In the genomic region with DNA sequence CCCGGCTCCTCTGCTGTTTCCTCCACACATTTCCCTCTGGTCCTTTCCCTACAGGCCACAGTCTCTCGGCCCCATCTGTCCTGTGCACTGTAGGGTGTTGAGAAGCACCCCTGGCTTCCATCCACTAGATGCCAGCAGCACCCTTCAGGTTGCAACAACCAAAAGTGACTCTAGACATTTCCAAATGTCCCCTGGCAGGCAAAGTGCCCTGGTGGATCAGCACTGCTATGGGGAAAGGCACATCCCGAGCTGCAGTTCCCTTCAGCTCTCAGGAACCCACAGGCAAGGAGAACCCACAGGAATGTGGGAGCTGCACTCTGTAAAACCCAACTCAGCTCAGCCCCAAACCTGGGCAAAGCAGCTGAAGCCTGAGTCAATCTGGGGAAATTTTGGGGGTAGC, we compare ENCODE assay signal across 19 cellular contexts.
DNase-seq lines count a peak whose midpoint lies in the region; ATAC-seq and TF ChIP-seq lines count a peak whose summit lies in the region.
"Had no signal": no experiment of that assay in that cellular context is flagged by ENCODE, and none has a peak within 500 bp of the region (broad histone marks: within the 10 kb centered on the region; RNA-seq: fewer than 3 reads in every experiment).

No MANE protein-coding gene starts in this region.

- DNase-seq in AG04449 (ENCODE audit: low read depth, low spot score) (no peak), ELR (ENCODE audit: low read depth) (peak; percentile 15), WTC11 (ENCODE audit: low spot score) (no peak), glutamatergic neuron (no peak), omental fat pad (ENCODE audit: low spot score) (no peak), G401 (ENCODE audit: low spot score) (no peak)
- no peak for DNase-seq in effector CD4-positive, alpha-beta T cell
- DNase-seq: activated CD4-positive, alpha-beta memory T cell treated with anti-CD3 and anti-CD28 coated beads, Interleukin-2, amount 10 ng/mL, durations not matched to agents 7 days and 5 days; activated effector memory CD4-positive, alpha-beta T cell treated with anti-CD3 and anti-CD28 coated beads, Interleukin-2, amount 50 U/mL, for 16 hours; GF-D8; mucosa of descending colon; NCI-H1105; stimulated activated CD4-positive, alpha-beta T cell treated with anti-CD3 and anti-CD28 coated beads, Interleukin-4, amount 100 ng/mL, for 24 hours; stimulated activated naive B cell treated with anti-CD40 and anti-IgM and Interleukin-4, amounts not matched to agents 10 μg/mL and 1 μg/mL and 100 μg/mL, for 72 hours had no signal

- H3K4me3 ChIP-seq in AG04449 (ENCODE audit: low read depth, low read length), result no peak overlapping the region
- H3K4me3 ChIP-seq: cardiac muscle cell, mucosa of descending colon, right atrium auricular region had no signal

- peak; percentile 24; the same call in 1 of the 2 replicates for ATAC-seq in WTC11
- ATAC-seq in omental fat pad (ENCODE audit: low FRiP score), result no peak
- ATAC-seq in HG02798 (IDR thresholded peaks at IDR 0.05; ENCODE audit: poor library complexity, unreplicated experiment), result no peak
- ATAC-seq: mucosa of descending colon; Right ventricle myocardium inferior; stimulated activated naive B cell treated with anti-CD40 and anti-IgM and Interleukin-4, amounts not matched to agents 10 μg/mL and 1 μg/mL and 100 μg/mL, for 72 hours had no signal

- POLR2A ChIA-PET in AG04449 (lab: Yijun Ruan, JAX) (no interaction called here), WTC11 (lab: Charles Lee) (no interaction called here)

- H3K36me3 Mint-ChIP-seq in WTC11 (peaks cover 16% of the 10 kb centered on the region), glutamatergic neuron (ENCODE audit: unreplicated experiment) (peaks cover 11% of the 10 kb centered on the region)

- H3K9me3 Mint-ChIP-seq in WTC11 (peaks cover 12% of the 10 kb centered on the region), glutamatergic neuron (ENCODE audit: unreplicated experiment) (peaks cover 7% of the 10 kb centered on the region)
- H3K9me3 Mint-ChIP-seq: activated CD4-positive, alpha-beta memory T cell treated with anti-CD3 and anti-CD28 coated beads, Interleukin-2, amount 10 ng/mL, durations not matched to agents 7 days and 5 days; CD14-positive monocyte; stimulated activated naive B cell treated with anti-CD40 and anti-IgM and Interleukin-4, amounts not matched to agents 10 μg/mL and 1 μg/mL and 100 μg/mL, for 72 hours had no signal

- H3K27me3 Mint-ChIP-seq in WTC11 (ENCODE audit: low read depth) (no peaks in the 10 kb centered on the region), glutamatergic neuron (ENCODE audit: unreplicated experiment) (peaks cover 3% of the 10 kb centered on the region)
- H3K27me3 Mint-ChIP-seq: activated CD4-positive, alpha-beta memory T cell treated with anti-CD3 and anti-CD28 coated beads, Interleukin-2, amount 10 ng/mL, durations not matched to agents 7 days and 5 days; stimulated activated naive B cell treated with anti-CD40 and anti-IgM and Interleukin-4, amounts not matched to agents 10 μg/mL and 1 μg/mL and 100 μg/mL, for 72 hours had no signal

- no peak overlapping the region for H3K4me3 Mint-ChIP-seq in WTC11
- peak overlapping the region; percentile 59 for H3K4me3 Mint-ChIP-seq in glutamatergic neuron (ENCODE audit: unreplicated experiment)
- H3K4me3 Mint-ChIP-seq: activated CD4-positive, alpha-beta memory T cell treated with anti-CD3 and anti-CD28 coated beads, Interleukin-2, amount 10 ng/mL, durations not matched to agents 7 days and 5 days; CD14-positive monocyte; stimulated activated naive B cell treated with anti-CD40 and anti-IgM and Interleukin-4, amounts not matched to agents 10 μg/mL and 1 μg/mL and 100 μg/mL, for 72 hours had no signal

- in situ Hi-C loops in G401 (cut with HindIII; ENCODE audit: low sequenced_read_pairs), result no loop called here

- CTCF ChIA-PET in AG04449 (lab: Yijun Ruan, JAX), result interaction anchor here (0.9 to 1.1 kb wide), 2 partner anchors 14 to 22 kb away, joined by 3 read pairs; no protein-coding TSS in a partner anchor
- CTCF ChIA-PET in WTC11 (lab: Charles Lee), result interaction anchor here (1.1 to 2.0 kb wide), 3 partner anchors 22 to 70 kb away, joined by 4 to 6 read pairs (median 5); no protein-coding TSS in a partner anchor

- H3K27ac Mint-ChIP-seq in WTC11 (no peak overlapping the region), glutamatergic neuron (ENCODE audit: unreplicated experiment) (peak overlapping the region; percentile 64)
- H3K27ac Mint-ChIP-seq: activated CD4-positive, alpha-beta memory T cell treated with anti-CD3 and anti-CD28 coated beads, Interleukin-2, amount 10 ng/mL, durations not matched to agents 7 days and 5 days; stimulated activated naive B cell treated with anti-CD40 and anti-IgM and Interleukin-4, amounts not matched to agents 10 μg/mL and 1 μg/mL and 100 μg/mL, for 72 hours had no signal

- TF ChIP-seq CTCF in AG04449 (IDR thresholded peaks at IDR 0.05; ENCODE audit: insufficient read depth, low read length, missing control alignments) (peak; percentile 12), WTC11 (IDR thresholded peaks at IDR 0.05) (no peak), glutamatergic neuron (IDR thresholded peaks at IDR 0.05; ENCODE audit: partially characterized antibody, unreplicated experiment) (no peak), omental fat pad (IDR thresholded peaks at IDR 0.05) (no peak)

- H3K4me1 Mint-ChIP-seq in WTC11, result peaks cover 16% of the 10 kb centered on the region
- H3K4me1 Mint-ChIP-seq in glutamatergic neuron (ENCODE audit: low read depth, unreplicated experiment), result peaks cover 19% of the 10 kb centered on the region
- H3K4me1 Mint-ChIP-seq: CD14-positive monocyte; stimulated activated naive B cell treated with anti-CD40 and anti-IgM and Interleukin-4, amounts not matched to agents 10 μg/mL and 1 μg/mL and 100 μg/mL, for 72 hours had no signal

TF ChIP-seq in WTC11, 78 proteins besides CTCF, POLR2A, EP300 and RAD21 (continues in another document):
- TF ChIP-seq ATF1 (CRISPR knock-in tag; IDR thresholded peaks at IDR 0.05) (no peak), TEAD1 (CRISPR knock-in tag; IDR thresholded peaks at IDR 0.05) (no peak), ELF4 (CRISPR knock-in tag; IDR thresholded peaks at IDR 0.05; ENCODE audit: low read depth) (no peak), TCF7 (CRISPR knock-in tag; IDR thresholded peaks at IDR 0.05; ENCODE audit: low read depth) (no peak), PRRX2 (CRISPR knock-in tag; IDR thresholded peaks at IDR 0.05) (no peak), SP1 (CRISPR knock-in tag; conservative IDR thresholded peaks at IDR 0.05) (no peak), NFATC4 (CRISPR knock-in tag; IDR thresholded peaks at IDR 0.05) (no peak)
- TF ChIP-seq, protein P1, sequence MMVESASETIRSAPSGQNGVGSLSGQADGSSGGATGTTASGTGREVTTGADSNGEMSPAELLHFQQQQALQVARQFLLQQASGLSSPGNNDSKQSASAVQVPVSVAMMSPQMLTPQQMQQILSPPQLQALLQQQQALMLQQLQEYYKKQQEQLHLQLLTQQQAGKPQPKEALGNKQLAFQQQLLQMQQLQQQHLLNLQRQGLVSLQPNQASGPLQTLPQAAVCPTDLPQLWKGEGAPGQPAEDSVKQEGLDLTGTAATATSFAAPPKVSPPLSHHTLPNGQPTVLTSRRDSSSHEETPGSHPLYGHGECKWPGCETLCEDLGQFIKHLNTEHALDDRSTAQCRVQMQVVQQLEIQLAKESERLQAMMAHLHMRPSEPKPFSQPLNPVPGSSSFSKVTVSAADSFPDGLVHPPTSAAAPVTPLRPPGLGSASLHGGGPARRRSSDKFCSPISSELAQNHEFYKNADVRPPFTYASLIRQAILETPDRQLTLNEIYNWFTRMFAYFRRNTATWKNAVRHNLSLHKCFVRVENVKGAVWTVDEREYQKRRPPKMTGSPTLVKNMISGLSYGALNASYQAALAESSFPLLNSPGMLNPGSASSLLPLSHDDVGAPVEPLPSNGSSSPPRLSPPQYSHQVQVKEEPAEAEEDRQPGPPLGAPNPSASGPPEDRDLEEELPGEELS (CRISPR knock-in tag; IDR thresholded peaks at IDR 0.05), result no peak
- TF ChIP-seq, protein P2, sequence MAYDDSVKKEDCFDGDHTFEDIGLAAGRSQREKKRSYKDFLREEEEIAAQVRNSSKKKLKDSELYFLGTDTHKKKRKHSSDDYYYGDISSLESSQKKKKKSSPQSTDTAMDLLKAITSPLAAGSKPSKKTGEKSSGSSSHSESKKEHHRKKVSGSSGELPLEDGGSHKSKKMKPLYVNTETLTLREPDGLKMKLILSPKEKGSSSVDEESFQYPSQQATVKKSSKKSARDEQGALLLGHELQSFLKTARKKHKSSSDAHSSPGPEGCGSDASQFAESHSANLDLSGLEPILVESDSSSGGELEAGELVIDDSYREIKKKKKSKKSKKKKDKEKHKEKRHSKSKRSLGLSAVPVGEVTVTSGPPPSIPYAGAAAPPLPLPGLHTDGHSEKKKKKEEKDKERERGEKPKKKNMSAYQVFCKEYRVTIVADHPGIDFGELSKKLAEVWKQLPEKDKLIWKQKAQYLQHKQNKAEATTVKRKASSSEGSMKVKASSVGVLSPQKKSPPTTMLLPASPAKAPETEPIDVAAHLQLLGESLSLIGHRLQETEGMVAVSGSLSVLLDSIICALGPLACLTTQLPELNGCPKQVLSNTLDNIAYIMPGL (CRISPR knock-in tag; IDR thresholded peaks at IDR 0.05), result no peak
